1 cellular context compared by ENCODE assay signal in the genomic region with DNA sequence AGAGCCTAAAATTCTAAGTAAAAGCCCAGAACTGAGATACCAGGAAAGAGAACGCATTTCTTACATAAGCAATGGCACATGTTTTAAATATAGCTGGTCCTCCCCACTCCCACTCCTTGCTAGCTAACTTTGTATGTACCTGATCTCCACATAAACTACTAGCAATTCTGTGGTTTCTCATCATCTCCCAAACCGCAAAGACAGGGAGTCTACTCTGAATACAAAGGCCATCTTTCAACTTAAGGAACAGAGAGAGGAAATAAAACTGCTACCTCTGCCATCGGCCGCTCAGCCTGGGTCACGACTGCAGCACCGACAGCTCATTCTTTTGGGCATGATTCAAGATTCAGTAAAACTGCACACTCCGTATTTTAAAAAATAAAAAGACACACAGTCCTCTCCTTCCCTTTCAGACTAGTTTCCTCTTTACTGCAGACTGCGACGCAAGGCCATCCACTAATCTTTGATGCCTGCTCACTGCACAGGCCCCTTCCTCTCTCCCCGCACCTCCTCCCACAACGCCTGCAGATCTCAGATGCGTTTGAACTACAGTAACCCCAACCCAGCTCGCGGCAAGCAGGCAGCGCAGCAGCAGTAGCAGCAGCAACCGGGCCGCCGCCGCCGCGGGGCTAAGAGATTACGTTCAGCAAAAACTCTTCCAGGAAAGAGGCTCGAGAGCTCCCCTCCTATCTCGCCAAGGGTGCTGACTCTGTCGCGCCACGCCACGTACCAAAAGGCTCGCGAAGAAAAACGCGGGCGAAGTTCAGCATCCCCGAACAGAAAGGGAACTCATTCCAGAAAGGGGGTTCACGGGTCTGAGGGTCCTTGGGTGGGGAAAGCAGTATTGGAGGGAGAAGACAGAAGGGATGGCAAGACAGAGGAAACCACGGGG.
A peak's percentile ranks its signal among the peaks of the same experiment; 100 is the strongest.
TF ChIP-seq lines count a peak whose summit lies in the region.

No MANE protein-coding gene starts in this region.

TF ChIP-seq in SK-N-SH, 30 proteins besides CTCF, POLR2A, EP300 and RAD21 (continued from another document):
- TF ChIP-seq, protein P1, sequence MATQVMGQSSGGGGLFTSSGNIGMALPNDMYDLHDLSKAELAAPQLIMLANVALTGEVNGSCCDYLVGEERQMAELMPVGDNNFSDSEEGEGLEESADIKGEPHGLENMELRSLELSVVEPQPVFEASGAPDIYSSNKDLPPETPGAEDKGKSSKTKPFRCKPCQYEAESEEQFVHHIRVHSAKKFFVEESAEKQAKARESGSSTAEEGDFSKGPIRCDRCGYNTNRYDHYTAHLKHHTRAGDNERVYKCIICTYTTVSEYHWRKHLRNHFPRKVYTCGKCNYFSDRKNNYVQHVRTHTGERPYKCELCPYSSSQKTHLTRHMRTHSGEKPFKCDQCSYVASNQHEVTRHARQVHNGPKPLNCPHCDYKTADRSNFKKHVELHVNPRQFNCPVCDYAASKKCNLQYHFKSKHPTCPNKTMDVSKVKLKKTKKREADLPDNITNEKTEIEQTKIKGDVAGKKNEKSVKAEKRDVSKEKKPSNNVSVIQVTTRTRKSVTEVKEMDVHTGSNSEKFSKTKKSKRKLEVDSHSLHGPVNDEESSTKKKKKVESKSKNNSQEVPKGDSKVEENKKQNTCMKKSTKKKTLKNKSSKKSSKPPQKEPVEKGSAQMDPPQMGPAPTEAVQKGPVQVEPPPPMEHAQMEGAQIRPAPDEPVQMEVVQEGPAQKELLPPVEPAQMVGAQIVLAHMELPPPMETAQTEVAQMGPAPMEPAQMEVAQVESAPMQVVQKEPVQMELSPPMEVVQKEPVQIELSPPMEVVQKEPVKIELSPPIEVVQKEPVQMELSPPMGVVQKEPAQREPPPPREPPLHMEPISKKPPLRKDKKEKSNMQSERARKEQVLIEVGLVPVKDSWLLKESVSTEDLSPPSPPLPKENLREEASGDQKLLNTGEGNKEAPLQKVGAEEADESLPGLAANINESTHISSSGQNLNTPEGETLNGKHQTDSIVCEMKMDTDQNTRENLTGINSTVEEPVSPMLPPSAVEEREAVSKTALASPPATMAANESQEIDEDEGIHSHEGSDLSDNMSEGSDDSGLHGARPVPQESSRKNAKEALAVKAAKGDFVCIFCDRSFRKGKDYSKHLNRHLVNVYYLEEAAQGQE (IDR thresholded peaks at IDR 0.05; ENCODE audit: low read depth, low read length) = 0 out of 2 replicates have a peak, but pooled peaks have one; percentile 2
- TF ChIP-seq TCF12 (IDR thresholded peaks at IDR 0.05) (peak; percentile 69), USF2 (IDR thresholded peaks at IDR 0.05; ENCODE audit: borderline replicate concordance, low read depth, low read length) (no peak), GATA2 (CRISPR knock-in tag; IDR thresholded peaks at IDR 0.05) (peak; percentile 66), SIN3A (IDR thresholded peaks at IDR 0.05; ENCODE audit: borderline replicate concordance, low read depth, low read length) (peak; percentile 58), JUND (IDR thresholded peaks at IDR 0.05) (no peak), MXI1 (IDR thresholded peaks at IDR 0.05; ENCODE audit: low read depth, low read length) (peak; percentile 53), PBX3 (IDR thresholded peaks at IDR 0.05) (peak; percentile 60; the same call in 1 of the 2 replicates), RFX5 (IDR thresholded peaks at IDR 0.05; ENCODE audit: low read length) (no peak; the same call in 1 of the 2 replicates), MAX (IDR thresholded peaks at IDR 0.05; ENCODE audit: low read depth) (peak; percentile 45; the same call in 1 of the 2 replicates), SMC3 (IDR thresholded peaks at IDR 0.05; ENCODE audit: low read depth, low read length) (no peak), TAF1 (IDR thresholded peaks at IDR 0.05; ENCODE audit: borderline replicate concordance, low read depth, low read length) (peak; percentile 46; the same call in 1 of the 2 replicates), YY1 (IDR thresholded peaks at IDR 0.05; ENCODE audit: low read depth) (peak; percentile 49; the same call in 1 of the 2 replicates), RXRA (IDR thresholded peaks at IDR 0.05; ENCODE audit: borderline replicate concordance, low read depth) (peak; percentile 78; the same call in 1 of the 2 replicates), NFIC (IDR thresholded peaks at IDR 0.05; ENCODE audit: borderline replicate concordance) (peak; percentile 46)
